Comparison of ENCODE assay signal across 7 cellular contexts in the genomic region with DNA sequence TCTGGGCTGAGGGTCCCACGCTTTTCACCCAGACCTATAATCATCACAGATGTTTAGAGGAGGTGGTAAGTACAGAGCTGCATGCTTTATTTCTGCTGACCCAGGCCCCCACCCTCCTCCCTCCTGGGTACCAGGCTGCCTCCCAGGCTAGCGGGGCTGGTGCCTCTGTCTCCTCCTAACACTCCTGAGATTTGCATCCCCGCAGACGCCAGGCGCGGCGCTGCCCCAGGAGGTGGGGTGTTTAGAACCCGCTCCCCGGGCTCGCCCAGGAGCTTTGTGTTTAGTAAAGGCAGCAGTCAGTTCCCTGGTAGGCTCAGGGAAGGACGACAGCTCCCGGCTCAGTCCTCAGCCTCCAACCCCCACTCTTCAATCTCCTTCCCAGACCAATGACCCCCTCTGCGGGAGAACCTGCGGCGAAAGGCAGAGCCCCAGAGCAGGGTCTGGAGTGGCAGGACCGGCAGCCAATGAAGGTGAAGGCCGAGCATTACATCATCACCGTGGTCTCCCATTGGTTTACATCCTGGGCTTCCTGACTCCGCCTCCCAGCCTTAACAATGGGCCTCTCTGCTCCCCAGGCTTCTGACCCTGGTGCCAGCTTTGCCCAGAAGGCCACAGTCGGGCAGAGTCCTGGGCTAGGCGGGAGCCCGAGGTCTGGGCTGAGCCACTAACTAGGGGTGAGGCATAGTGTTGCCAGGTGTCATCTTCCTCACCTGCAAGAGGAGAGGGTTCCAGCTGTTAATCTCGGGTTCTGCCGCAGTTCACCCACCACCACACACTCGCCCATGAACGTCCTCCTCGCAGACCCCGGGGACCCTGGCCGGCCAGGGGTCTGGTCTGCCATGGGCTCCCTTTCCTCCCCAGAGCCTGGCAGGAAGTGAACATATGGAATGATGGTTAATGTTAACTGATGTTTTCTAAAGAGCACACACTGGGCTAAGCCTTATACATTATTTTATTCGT. TPM values are rescaled to one million over a fixed set of nuclear protein-coding genes. Genes with fewer than 3 reads are reported as not detected.
A peak's percentile ranks its signal among the peaks of the same experiment; 100 is the strongest.
DNase-seq lines count a peak whose midpoint lies in the region; ATAC-seq and TF ChIP-seq lines count a peak whose summit lies in the region.

No MANE protein-coding gene starts in this region.

- H3K4me1 ChIP-seq in HCT116 (ENCODE audit: control insufficient read depth in 1 of 2, insufficient read depth in 2 of 2, low read length in 2 of 2) (0 out of 4 replicates have a peak, but pooled peaks cover 0 to 6% of the 10 kb centered on the region in 2 experiments), Panc1 (ENCODE audit: control insufficient read depth, insufficient read depth, low read length) (no peaks in the 10 kb centered on the region)

- ATAC-seq in HCT116 (peak; percentile 99), Panc1 (peak; percentile 65), HG03039 (IDR thresholded peaks at IDR 0.05; ENCODE audit: unreplicated experiment) (no peak), GM21367 (IDR thresholded peaks at IDR 0.05; ENCODE audit: unreplicated experiment) (no peak)

- intact Hi-C loops in HCT116 (cut with micrococcal nuclease) (no loop called here), Panc1 (cut with micrococcal nuclease; ENCODE audit: unreplicated experiment) (no loop called here)

- no peak for TF ChIP-seq POLR2A in HCT116 (IDR thresholded peaks at IDR 0.05; ENCODE audit: borderline replicate concordance, extremely low read depth, insufficient read depth, insufficient read length)

- no peak for TF ChIP-seq CTCF in HCT116 (IDR thresholded peaks at IDR 0.05 in 2 of 3, conservative IDR thresholded peaks at IDR 0.05 in 1 of 3; ENCODE audit: borderline replicate concordance in 1 of 3, insufficient read depth in 1 of 3, low read depth in 2 of 3, low read length in 2 of 3)
- TF ChIP-seq CTCF in Panc1 (IDR thresholded peaks at IDR 0.05) = no peak
- TF ChIP-seq CTCF in fibroblast of mammary gland (conservative IDR thresholded peaks at IDR 0.05; ENCODE audit: control insufficient read depth, insufficient read depth, low read depth, low read length) = no peak

- no peak overlapping the region for H3K9ac ChIP-seq in HCT116 (ENCODE audit: low read length)

- H3K9me3 ChIP-seq in HCT116 (ENCODE audit: control insufficient read depth in 1 of 2, insufficient read depth in 1 of 2, low read depth in 1 of 2, low read length in 2 of 2) (no peaks in the 10 kb centered on the region), Panc1 (ENCODE audit: control insufficient read depth, insufficient read depth, low read depth, low read length) (no peaks in the 10 kb centered on the region)

- H3K79me2 ChIP-seq in HCT116 (ENCODE audit: insufficient read depth, low read length) = no peaks in the 10 kb centered on the region

- no peaks in the 10 kb centered on the region for H3K9me2 ChIP-seq in HCT116 (ENCODE audit: insufficient read depth)

- H3K27me3 ChIP-seq in HCT116 (ENCODE audit: insufficient read depth, low read length) (no peaks in the 10 kb centered on the region; the same call in 1 of the 2 replicates), Panc1 (ENCODE audit: control insufficient read depth, insufficient read depth, low read length) (no peaks in the 10 kb centered on the region)

- no TSS peak for BruUV-seq in HCT116 (replicated peaks; lab: Mats Ljungman, UMichigan)
- no TSS peak for BruUV-seq in Panc1 (replicated peaks; lab: Mats Ljungman, UMichigan)

- CTCF ChIA-PET in HCT116 (lab: Charles Lee) (no interaction called here), Panc1 (lab: Charles Lee) (no interaction called here)

- H3K36me3 ChIP-seq in HCT116 (ENCODE audit: control insufficient read depth in 1 of 2, insufficient read depth in 2 of 2, low read length in 2 of 2) = no peaks in the 10 kb centered on the region
- H3K36me3 ChIP-seq in Panc1 (ENCODE audit: control insufficient read depth, insufficient read depth, low read length) = no peaks in the 10 kb centered on the region

- DNase-seq in HCT116 (ENCODE audit: low read depth, low spot score) = peak; percentile 57
- no peak for DNase-seq in Panc1 (ENCODE audit: low read depth, low spot score)
- DNase-seq in fibroblast of mammary gland (ENCODE audit: low read depth) = peak; percentile 78
- peak; percentile 92 for DNase-seq in mucosa of gallbladder (ENCODE audit: low spot score)
- DNase-seq in ureter (ENCODE audit: low spot score) = no peak

- H3K4me3 ChIP-seq in HCT116 (replicated peaks in 1 of 2; ENCODE audit: low read depth in 1 of 2, low read length in 2 of 2) (no peak overlapping the region), Panc1 (ENCODE audit: low read depth in 2 of 2, low read length in 2 of 2) (peak overlapping the region in 1 of 2 experiments; percentile 8; a peak in 1 of 4 replicates), fibroblast of mammary gland (ENCODE audit: control insufficient read depth, low read depth, low read length) (peak overlapping the region; percentile 40)

- no peak for TF ChIP-seq RAD21 in HCT116 (IDR thresholded peaks at IDR 0.05; ENCODE audit: low read depth)

- H3K4me2 ChIP-seq in HCT116 (ENCODE audit: low read length) = 0 out of 2 replicates have a peak overlapping the region, but pooled peaks have one; percentile 8

- POLR2A ChIA-PET in HCT116 (lab: Charles Lee) (no interaction called here), Panc1 (lab: Charles Lee) (no interaction called here)

- H3K27ac ChIP-seq in HCT116 (ENCODE audit: low read depth, low read length) (no peak overlapping the region), Panc1 (ENCODE audit: low read length) (no peak overlapping the region)

- no peaks in the 10 kb centered on the region for H4K20me1 ChIP-seq in HCT116 (ENCODE audit: insufficient read depth)

- H2AFZ ChIP-seq in HCT116 (ENCODE audit: low read depth, low read length, poor library complexity, severe bottlenecking) = peak overlapping the region; percentile 50

- in situ Hi-C loops in Panc1 (cut with HindIII; ENCODE audit: low pct_unique_long_range_greater_than_20kb, low sequenced_read_pairs) = no loop called here

- RAD21 ChIA-PET in HCT116 (lab: Charles Lee; ENCODE audit: low non-redundant PET in 1 of 2, low total read pairs in 2 of 2, uncharacterized antibody in 2 of 2, unreplicated experiment in 2 of 2) = no interaction called here

TF ChIP-seq in HCT116, 20 proteins besides CTCF, POLR2A, EP300 and RAD21:
- TF ChIP-seq CBX3 (IDR thresholded peaks at IDR 0.05; ENCODE audit: low read depth) (no peak), SP1 (IDR thresholded peaks at IDR 0.05; ENCODE audit: low read depth) (peak; percentile 66)

RNA-seq across cellular contexts. Expression of a gene that starts 57.5 kb away (rescaled TPM):
- total RNA-seq in HCT116 (2021; ENCODE audit: unreplicated experiment) (261 TPM), Panc1 (2021; ENCODE audit: unreplicated experiment) (182 TPM), mucosa of gallbladder (713 TPM), ureter (335 TPM)
- 262 and 272 TPM in 2 replicates for polyA plus RNA-seq in HCT116 (2012)
- polyA plus RNA-seq in Panc1 (2012; ENCODE audit: insufficient read length) = 247 TPM

Comparison
In these comparisons a context has a peak if more than half of its experiments do, and no peak if none do; other contexts are left out.
1. ATAC-seq: peak in HCT116 (single experiment) and Panc1 (single experiment); none in HG03039 (single experiment) and GM21367 (single experiment).
2. DNase-seq: peak in HCT116 (single experiment), fibroblast of mammary gland (single experiment) and mucosa of gallbladder (single experiment); none in Panc1 (single experiment) and ureter (single experiment).